ENCODE assay signal across 9 cellular contexts in genomic region chr17:7217113-7217987, GRCh38. TPM values are rescaled to one million over a fixed set of nuclear protein-coding genes. Genes with fewer than 3 reads are reported as not detected.
DNase-seq lines count a peak whose midpoint lies in the region; TF ChIP-seq lines count a peak whose summit lies in the region.
"Had no signal": no experiment of that assay in that cellular context is flagged by ENCODE, and none has a peak within 500 bp of the region (broad histone marks: within the 10 kb centered on the region; RNA-seq: fewer than 3 reads in every experiment).

No MANE protein-coding gene starts in this region.

- 3 to 15% methylated on average over 4 to 9 of the region's 32 CpGs for WGBS in mesodermal cell (ENCODE audit: insufficient coverage in 2 of 2), 2 experiments
- WGBS in urinary bladder: under 1% methylated on average over 32 of the region's 32 CpGs

- peak overlapping the region; percentile 28 for H3K4me3 ChIP-seq in SJCRH30
- H3K4me3 ChIP-seq in dorsolateral prefrontal cortex: peak overlapping the region; percentile 21 to 85 (median 68)
- H3K4me3 ChIP-seq in mesodermal cell (ENCODE audit: extremely low read depth, insufficient read depth, low read length, poor library complexity, severe bottlenecking): peak overlapping the region; percentile 66
- peak overlapping the region; percentile 52 for H3K4me3 ChIP-seq in urinary bladder (ENCODE audit: low read depth, low read length)

- H3K4me1 ChIP-seq in SJCRH30: peaks cover 33% of the 10 kb centered on the region
- peaks cover 42% of the 10 kb centered on the region for H3K4me1 ChIP-seq in mesodermal cell (ENCODE audit: control insufficient read depth, insufficient read depth, low read length, poor library complexity, severe bottlenecking)
- peaks cover 5% of the 10 kb centered on the region for H3K4me1 ChIP-seq in urinary bladder (ENCODE audit: insufficient read depth)

- peak; percentile 71 for DNase-seq in ACHN
- DNase-seq in GM13977 (ENCODE audit: low spot score): peak; percentile 64
- DNase-seq in SJCRH30: peak; percentile 53 to 72
- peak in 5 of 10 donors; percentile 53 to 71 (median 61) for DNase-seq in dorsolateral prefrontal cortex
- DNase-seq in effector CD4-positive, alpha-beta T cell: no peak
- DNase-seq in stimulated activated CD4-positive, alpha-beta T cell treated with anti-CD3 and anti-CD28 coated beads, Interleukin-4, amount 100 ng/mL, for 24 hours: no peak

- H3K36me3 ChIP-seq in SJCRH30: no peaks in the 10 kb centered on the region
- peaks cover 14% of the 10 kb centered on the region for H3K36me3 ChIP-seq in mesodermal cell (ENCODE audit: control insufficient read depth, insufficient read depth, low read length)
- no peaks in the 10 kb centered on the region for H3K36me3 ChIP-seq in urinary bladder (ENCODE audit: insufficient read depth)

- intact Hi-C loops in dorsolateral prefrontal cortex (cut with DNase I): no loop called here

- H3K27ac ChIP-seq in SJCRH30 (no peak overlapping the region), dorsolateral prefrontal cortex (peak overlapping the region in 57 of 59 donors; percentile 9 to 99 (median 77)), mesodermal cell (ENCODE audit: low read depth, low read length, severe bottlenecking) (peak overlapping the region; percentile 39), urinary bladder (ENCODE audit: low read depth) (peak overlapping the region; percentile 67)
- H3K27ac ChIP-seq: neutrophil had no signal

- H3K27me3 ChIP-seq in SJCRH30 (no peaks in the 10 kb centered on the region), dorsolateral prefrontal cortex (no peaks in the 10 kb centered on the region)

- TF ChIP-seq CTCF in GM13977 (IDR thresholded peaks at IDR 0.05; ENCODE audit: extremely low read depth, insufficient read depth, missing control alignments) (no peak), dorsolateral prefrontal cortex (IDR thresholded peaks at IDR 0.05 in 54 of 56, conservative IDR thresholded peaks at IDR 0.05 in 2 of 56; ENCODE audit: low read depth in 1 of 56, partially characterized antibody in 56 of 56) (no peak)

- in situ Hi-C loops in ACHN (cut with HindIII; ENCODE audit: low pct_ligation_motif_present, low pct_unique_long_range_greater_than_20kb, low sequenced_read_pairs) (no loop called here), GM13977 (cut with MboI; ENCODE audit: low pct_unique_long_range_greater_than_20kb, low sequenced_read_pairs, unreplicated experiment) (no loop called here)

- H3K9me3 ChIP-seq in SJCRH30 (replicated peaks) (no peaks in the 10 kb centered on the region), mesodermal cell (ENCODE audit: control insufficient read depth, low read length) (no peaks in the 10 kb centered on the region)
- H3K9me3 ChIP-seq: neutrophil had no signal

RNA-seq across cellular contexts. Expression of gene DLG4, which starts 2.3 kb away (rescaled TPM):
- 1.9 and 3.9 TPM in 2 replicates for total RNA-seq in SJCRH30 (2014; rRNA removed; shearing (Covaris generic))
- total RNA-seq in dorsolateral prefrontal cortex (100 to 1,000 TPM; 109 to 508 (median 348) TPM), urinary bladder (19.4 TPM)
- 57.4 TPM for polyA plus RNA-seq in mesodermal cell (2013, experiment 1 of 2)
- 47.2 TPM for polyA plus RNA-seq in mesodermal cell (2013, experiment 2 of 2)
- polyA plus RNA-seq in urinary bladder: 17.1 TPM

RNA-seq across cellular contexts. Expression of gene ACADVL, which starts 2.4 kb away (rescaled TPM):
- 44.6 and 64.2 TPM in 2 replicates for total RNA-seq in SJCRH30 (2014; rRNA removed; shearing (Covaris generic))
- 100 to 1,000 TPM; 242 to 722 (median 375) TPM for total RNA-seq in dorsolateral prefrontal cortex
- 270 TPM for polyA plus RNA-seq in mesodermal cell (2013, experiment 1 of 2)
- polyA plus RNA-seq in mesodermal cell (2013, experiment 2 of 2): 238 TPM
- 130 TPM for total RNA-seq in urinary bladder
- 314 TPM for polyA plus RNA-seq in urinary bladder

RNA-seq across cellular contexts. Expression of gene DVL2, which starts 17.0 kb away (rescaled TPM):
- total RNA-seq in SJCRH30 (2014; rRNA removed; shearing (Covaris generic)): 33.4 and 39.0 TPM in 2 replicates
- total RNA-seq in dorsolateral prefrontal cortex: 10 to 100 TPM; 31.9 to 83.9 (median 51.7) TPM
- 67.5 TPM for polyA plus RNA-seq in mesodermal cell (2013, experiment 1 of 2)
- polyA plus RNA-seq in mesodermal cell (2013, experiment 2 of 2): 54.8 TPM
- 45.5 TPM for total RNA-seq in urinary bladder
- 41.5 TPM for polyA plus RNA-seq in urinary bladder

RNA-seq across cellular contexts. Expression of gene PHF23, which starts 21.9 kb away (rescaled TPM):
- total RNA-seq in SJCRH30 (2014; rRNA removed; shearing (Covaris generic)): 28.7 and 30.9 TPM in 2 replicates
- total RNA-seq in dorsolateral prefrontal cortex: 10 to 100 TPM; 21.3 to 54.1 (median 37.2) TPM
- 55.4 TPM for polyA plus RNA-seq in mesodermal cell (2013, experiment 1 of 2)
- polyA plus RNA-seq in mesodermal cell (2013, experiment 2 of 2): 46.8 TPM
- total RNA-seq in urinary bladder: 18.8 TPM
- 39.0 TPM for polyA plus RNA-seq in urinary bladder

RNA-seq across cellular contexts. Expression of gene GABARAP, which starts 24.9 kb away (rescaled TPM):
- 139 and 141 TPM in 2 replicates for total RNA-seq in SJCRH30 (2014; rRNA removed; shearing (Covaris generic))
- total RNA-seq in dorsolateral prefrontal cortex: 100 to 1,000 TPM; 350 to 533 (median 438) TPM
- 588 TPM for polyA plus RNA-seq in mesodermal cell (2013, experiment 1 of 2)
- 514 TPM for polyA plus RNA-seq in mesodermal cell (2013, experiment 2 of 2)
- total RNA-seq in urinary bladder: 246 TPM
- polyA plus RNA-seq in urinary bladder: 681 TPM

Comparison
In these comparisons a context has a peak if more than half of its experiments do, and no peak if none do; other contexts are left out.
1. DNase-seq: peak in ACHN (single experiment), GM13977 (single experiment) and SJCRH30 (2 of 2); none in effector CD4-positive, alpha-beta T cell (single experiment) and stimulated activated CD4-positive, alpha-beta T cell treated with anti-CD3 and anti-CD28 coated beads, Interleukin-4, amount 100 ng/mL, for 24 hours (single experiment).
2. Peak in every context shown above with its lines, with median percentiles within 50 percentile points of each other: H3K4me3 ChIP-seq.